9 cellular contexts compared by ENCODE assay signal in the genomic region with DNA sequence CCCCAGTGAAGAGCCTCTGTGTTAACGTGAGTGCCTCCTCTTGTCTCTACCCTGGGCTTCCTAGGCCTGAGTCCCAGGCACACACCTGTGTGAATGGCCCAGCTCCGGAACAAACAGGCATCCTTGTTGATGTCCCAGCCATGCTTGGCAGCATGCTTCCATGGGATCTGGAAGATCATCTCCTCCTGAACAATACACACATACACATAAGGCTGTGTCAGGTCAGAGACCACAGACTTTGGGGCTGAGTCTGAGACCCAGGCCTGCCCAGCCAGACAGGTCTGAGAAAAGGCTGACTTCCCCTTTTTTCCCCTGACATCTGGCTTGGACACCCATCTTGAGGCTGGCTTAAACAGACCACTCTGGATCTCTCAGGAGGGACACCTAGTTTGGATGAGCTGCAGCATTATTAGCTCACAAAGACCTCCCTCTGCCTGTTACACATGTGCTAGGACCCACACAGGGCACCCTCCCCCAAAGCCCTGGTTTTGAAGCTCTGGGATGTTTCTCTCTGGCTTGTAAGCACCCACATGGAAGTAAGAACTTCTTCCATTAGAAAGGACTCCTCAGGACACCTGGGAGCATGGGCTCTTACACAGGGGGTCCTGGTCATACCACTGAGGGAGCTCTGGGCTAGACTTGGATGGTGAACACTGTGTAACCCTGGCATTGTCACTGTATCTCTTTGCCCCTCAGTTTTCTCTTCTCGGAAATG. TPM values are rescaled to one million over a fixed set of nuclear protein-coding genes. Genes with fewer than 3 reads are reported as not detected.
DNase-seq lines count a peak whose midpoint lies in the region; ATAC-seq and TF ChIP-seq lines count a peak whose summit lies in the region.
"Had no signal": no experiment of that assay in that cellular context is flagged by ENCODE, and none has a peak within 500 bp of the region (broad histone marks: within the 10 kb centered on the region; RNA-seq: fewer than 3 reads in every experiment).

No MANE protein-coding gene starts in this region.

- no peak for TF ChIP-seq EP300 in tibial nerve (IDR thresholded peaks at IDR 0.05)

- 70% methylated on average over 3 of the region's 3 CpGs for WGBS in tibial nerve, 2 donors

- ATAC-seq in left lobe of liver = no peak

- H3K27me3 ChIP-seq in tibial nerve = no peaks in the 10 kb centered on the region

- peak; percentile 7 for DNase-seq in activated naive CD4-positive, alpha-beta T cell treated with Interleukin-2 at 50 U/mL for 16 hours
- no peak for DNase-seq in activated naive CD4-positive, alpha-beta T cell (lab: John Stamatoyannopoulos, UW)
- DNase-seq in activated CD8-positive, alpha-beta memory T cell treated with anti-CD3 and anti-CD28 coated beads for 24 hours = peak; percentile 66
- DNase-seq in left lobe of liver (ENCODE audit: low spot score) = peak; percentile 32
- DNase-seq in tibial nerve (ENCODE audit: low spot score in 2 of 2) = peak in 1 of 2 donors; percentile 4
- no peak for DNase-seq in HuH-7 (ENCODE audit: low spot score)
- no peak for DNase-seq in cerebellum (ENCODE audit: low spot score)
- DNase-seq in globus pallidus (ENCODE audit: low spot score) = no peak
- DNase-seq: NCI-H1092 treated with DMSO at 0.1 percent for 48 hours had no signal

- TF ChIP-seq CTCF in tibial nerve (IDR thresholded peaks at IDR 0.05) = no peak

- peak overlapping the region in 1 of 4 donors; percentile 97 for H3K4me3 ChIP-seq in tibial nerve

- H3K4me1 ChIP-seq in tibial nerve = peaks cover 0 to 63% (median 43%) of the 10 kb centered on the region in 4 donors

- peaks cover 0 to 50% (median 48%) of the 10 kb centered on the region in 3 donors for H3K36me3 ChIP-seq in tibial nerve

- H3K27ac ChIP-seq in tibial nerve = peak overlapping the region in 3 of 4 donors; percentile 43 to 99 (median 97)

- no peak for TF ChIP-seq POLR2A in tibial nerve (IDR thresholded peaks at IDR 0.05)

- no peaks in the 10 kb centered on the region for H3K9me3 ChIP-seq in tibial nerve

RNA-seq across cellular contexts. Expression of a gene that starts 2.6 kb away (rescaled TPM):
- total RNA-seq in left lobe of liver (24.8 TPM), tibial nerve (10 to 100 TPM; 15.1 to 36.9 (median 28.4) TPM), cerebellum (2.4 TPM)

RNA-seq across cellular contexts. Expression of a gene that starts 55.3 kb away (rescaled TPM):
- total RNA-seq in left lobe of liver = not detected
- total RNA-seq in tibial nerve = not detected
- not detected for total RNA-seq in cerebellum

Comparison
In these comparisons a context has a peak if more than half of its experiments do, and no peak if none do; other contexts are left out.
1. DNase-seq: peak in activated naive CD4-positive, alpha-beta T cell treated with Interleukin-2 at 50 U/mL for 16 hours (single experiment), activated CD8-positive, alpha-beta memory T cell treated with anti-CD3 and anti-CD28 coated beads for 24 hours (single experiment) and left lobe of liver (single experiment); none in activated naive CD4-positive, alpha-beta T cell (0 of 4), HuH-7 (single experiment), cerebellum (single experiment) and globus pallidus (single experiment).